1 cellular context compared by ENCODE assay signal in genomic region chr19:21851596-21852345, GRCh38.
TF ChIP-seq lines count a peak whose summit lies in the region.

No MANE protein-coding gene starts in this region.

TF ChIP-seq in HepG2, 621 proteins besides CTCF, POLR2A, EP300 and RAD21 (continued from another document and continues in another):
- no peak for TF ChIP-seq ZNF704 (CRISPR knock-in tag; IDR thresholded peaks at IDR 0.05; ENCODE audit: borderline replicate concordance)
- no peak for TF ChIP-seq ZBTB7A (CRISPR knock-in tag; IDR thresholded peaks at IDR 0.05)
- no peak for TF ChIP-seq ZNF44 (CRISPR knock-in tag; IDR thresholded peaks at IDR 0.05)
- TF ChIP-seq NFYB (CRISPR knock-in tag; IDR thresholded peaks at IDR 0.05) = peak; percentile 90
- TF ChIP-seq ETV5 (CRISPR knock-in tag; IDR thresholded peaks at IDR 0.05; ENCODE audit: borderline replicate concordance) = no peak
- TF ChIP-seq ZNF501 (CRISPR knock-in tag; IDR thresholded peaks at IDR 0.05) = no peak
- TF ChIP-seq EED (CRISPR knock-in tag; IDR thresholded peaks at IDR 0.05) = no peak
- no peak for TF ChIP-seq IKZF1 (IDR thresholded peaks at IDR 0.05)
- no peak for TF ChIP-seq GATAD1 (CRISPR knock-in tag; IDR thresholded peaks at IDR 0.05)
- TF ChIP-seq, protein P1, sequence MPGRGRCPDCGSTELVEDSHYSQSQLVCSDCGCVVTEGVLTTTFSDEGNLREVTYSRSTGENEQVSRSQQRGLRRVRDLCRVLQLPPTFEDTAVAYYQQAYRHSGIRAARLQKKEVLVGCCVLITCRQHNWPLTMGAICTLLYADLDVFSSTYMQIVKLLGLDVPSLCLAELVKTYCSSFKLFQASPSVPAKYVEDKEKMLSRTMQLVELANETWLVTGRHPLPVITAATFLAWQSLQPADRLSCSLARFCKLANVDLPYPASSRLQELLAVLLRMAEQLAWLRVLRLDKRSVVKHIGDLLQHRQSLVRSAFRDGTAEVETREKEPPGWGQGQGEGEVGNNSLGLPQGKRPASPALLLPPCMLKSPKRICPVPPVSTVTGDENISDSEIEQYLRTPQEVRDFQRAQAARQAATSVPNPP (CRISPR knock-in tag; IDR thresholded peaks at IDR 0.05) = no peak
- TF ChIP-seq ZBTB40 (IDR thresholded peaks at IDR 0.05) = no peak
- no peak for TF ChIP-seq ZBTB40 (CRISPR knock-in tag; IDR thresholded peaks at IDR 0.05)
- no peak for TF ChIP-seq HNRNPL (IDR thresholded peaks at IDR 0.05; ENCODE audit: low read depth, low read length)
- no peak for TF ChIP-seq CSRNP2 (CRISPR knock-in tag; conservative IDR thresholded peaks at IDR 0.05; ENCODE audit: low read depth)
- TF ChIP-seq MBNL3 (CRISPR knock-in tag; conservative IDR thresholded peaks at IDR 0.05) = no peak
- TF ChIP-seq DR1 (CRISPR knock-in tag; IDR thresholded peaks at IDR 0.05) = no peak
- no peak for TF ChIP-seq NONO (IDR thresholded peaks at IDR 0.05)
- TF ChIP-seq NONO (CRISPR knock-in tag; conservative IDR thresholded peaks at IDR 0.05) = no peak
- TF ChIP-seq MTA1 (CRISPR knock-in tag; IDR thresholded peaks at IDR 0.05; ENCODE audit: borderline replicate concordance) = no peak
- no peak for TF ChIP-seq TRIM24 (CRISPR knock-in tag; IDR thresholded peaks at IDR 0.05)
- TF ChIP-seq KDM4B (CRISPR knock-in tag; IDR thresholded peaks at IDR 0.05) = no peak
- TF ChIP-seq TFAP4 (IDR thresholded peaks at IDR 0.05; ENCODE audit: borderline replicate concordance, low read depth) = no peak
- 0 out of 2 replicates have a peak, but pooled peaks have one; percentile 53 for TF ChIP-seq HES4 (CRISPR knock-in tag; IDR thresholded peaks at IDR 0.05; ENCODE audit: borderline replicate concordance)
- TF ChIP-seq, protein P2, sequence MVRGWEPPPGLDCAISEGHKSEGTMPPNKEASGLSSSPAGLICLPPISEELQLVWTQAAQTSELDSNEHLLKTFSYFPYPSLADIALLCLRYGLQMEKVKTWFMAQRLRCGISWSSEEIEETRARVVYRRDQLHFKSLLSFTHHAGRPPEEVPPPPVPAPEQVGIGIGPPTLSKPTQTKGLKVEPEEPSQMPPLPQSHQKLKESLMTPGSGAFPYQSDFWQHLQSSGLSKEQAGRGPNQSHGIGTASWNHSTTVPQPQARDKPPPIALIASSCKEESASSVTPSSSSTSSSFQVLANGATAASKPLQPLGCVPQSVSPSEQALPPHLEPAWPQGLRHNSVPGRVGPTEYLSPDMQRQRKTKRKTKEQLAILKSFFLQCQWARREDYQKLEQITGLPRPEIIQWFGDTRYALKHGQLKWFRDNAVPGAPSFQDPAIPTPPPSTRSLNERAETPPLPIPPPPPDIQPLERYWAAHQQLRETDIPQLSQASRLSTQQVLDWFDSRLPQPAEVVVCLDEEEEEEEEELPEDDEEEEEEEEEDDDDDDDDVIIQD (CRISPR knock-in tag; IDR thresholded peaks at IDR 0.05; ENCODE audit: low read depth) = no peak
- no peak for TF ChIP-seq FOXO1 (CRISPR knock-in tag; IDR thresholded peaks at IDR 0.05)
- TF ChIP-seq POLR2AphosphoS5 (IDR thresholded peaks at IDR 0.05; ENCODE audit: low read depth, low read length) = peak; percentile 59; the same call in 1 of the 2 replicates
- TF ChIP-seq ZSCAN31 (CRISPR knock-in tag; IDR thresholded peaks at IDR 0.05; ENCODE audit: low read depth) = no peak
- TF ChIP-seq ZNF441 (CRISPR knock-in tag; IDR thresholded peaks at IDR 0.05; ENCODE audit: borderline replicate concordance) = no peak
- TF ChIP-seq ZNF431 (CRISPR knock-in tag; IDR thresholded peaks at IDR 0.05; ENCODE audit: borderline replicate concordance, low read depth) = no peak
- no peak for TF ChIP-seq ZNF510 (CRISPR knock-in tag; IDR thresholded peaks at IDR 0.05; ENCODE audit: low read depth)
- no peak for TF ChIP-seq PITX1 (CRISPR knock-in tag; IDR thresholded peaks at IDR 0.05)
- no peak for TF ChIP-seq U2AF1 (optimal IDR thresholded peaks at IDR 0.05; ENCODE audit: low read depth, low read length)
- TF ChIP-seq PHF21A (CRISPR knock-in tag; IDR thresholded peaks at IDR 0.05) = peak; percentile 46; the same call in 1 of the 2 replicates
- TF ChIP-seq JDP2 (CRISPR knock-in tag; IDR thresholded peaks at IDR 0.05; ENCODE audit: borderline replicate concordance) = no peak
- no peak for TF ChIP-seq YEATS2 (CRISPR knock-in tag; IDR thresholded peaks at IDR 0.05; ENCODE audit: borderline replicate concordance)
- no peak for TF ChIP-seq BCL6 (CRISPR knock-in tag; IDR thresholded peaks at IDR 0.05)
- TF ChIP-seq XBP1 (CRISPR knock-in tag; IDR thresholded peaks at IDR 0.05) = no peak
- TF ChIP-seq DMAP1 (CRISPR knock-in tag; IDR thresholded peaks at IDR 0.05) = no peak
- no peak for TF ChIP-seq ZNF816 (CRISPR knock-in tag; IDR thresholded peaks at IDR 0.05; ENCODE audit: borderline replicate concordance)
- TF ChIP-seq ZNF10 (CRISPR knock-in tag; IDR thresholded peaks at IDR 0.05; ENCODE audit: borderline replicate concordance, low read depth) = no peak
- TF ChIP-seq, protein P3, sequence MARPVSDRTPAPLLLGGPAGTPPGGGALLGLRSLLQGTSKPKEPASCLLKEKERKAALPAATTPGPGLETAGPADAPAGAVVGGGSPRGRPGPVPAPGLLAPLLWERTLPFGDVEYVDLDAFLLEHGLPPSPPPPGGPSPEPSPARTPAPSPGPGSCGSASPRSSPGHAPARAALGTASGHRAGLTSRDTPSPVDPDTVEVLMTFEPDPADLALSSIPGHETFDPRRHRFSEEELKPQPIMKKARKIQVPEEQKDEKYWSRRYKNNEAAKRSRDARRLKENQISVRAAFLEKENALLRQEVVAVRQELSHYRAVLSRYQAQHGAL (CRISPR knock-in tag; IDR thresholded peaks at IDR 0.05; ENCODE audit: not compliant biosample characterization) = no peak
- no peak for TF ChIP-seq TBL1XR1 (IDR thresholded peaks at IDR 0.05; ENCODE audit: borderline replicate concordance, low read length, partially characterized antibody)
- TF ChIP-seq ZNF737 (CRISPR knock-in tag; IDR thresholded peaks at IDR 0.05; ENCODE audit: borderline replicate concordance) = no peak
- no peak for TF ChIP-seq EZH2 (conservative IDR thresholded peaks at IDR 0.05; ENCODE audit: low read depth, low read length)
- no peak for TF ChIP-seq RERE (CRISPR knock-in tag; IDR thresholded peaks at IDR 0.05; ENCODE audit: low read depth)
- no peak for TF ChIP-seq HOXD1 (CRISPR knock-in tag; IDR thresholded peaks at IDR 0.05)
